In genomic region chr18:42417189-42417588, GRCh38 we compare ENCODE assay signal across 23 cellular contexts.
A peak's percentile ranks its signal among the peaks of the same experiment; 100 is the strongest.
DNase-seq lines count a peak whose midpoint lies in the region; ATAC-seq, FAIRE-seq and TF ChIP-seq lines count a peak whose summit lies in the region.
"Had no signal": no experiment of that assay in that cellular context is flagged by ENCODE, and none has a peak within 500 bp of the region (broad histone marks: within the 10 kb centered on the region; RNA-seq: fewer than 3 reads in every experiment).

No MANE protein-coding gene starts in this region.

- in situ Hi-C loops in HepG2 (cut with HindIII; ENCODE audit: extremely low pct_ligation_motif_present, low pct_unique_long_range_greater_than_20kb) = no loop called here

- no peaks in the 10 kb centered on the region for H3K27me3 ChIP-seq in liver (ENCODE audit: control insufficient read depth in 4 of 4, insufficient read depth in 4 of 4, low read length in 3 of 4)
- no peaks in the 10 kb centered on the region for H3K27me3 ChIP-seq in HepG2 (ENCODE audit: control insufficient read depth in 1 of 2, insufficient read depth in 2 of 2, low read length in 2 of 2)
- H3K27me3 ChIP-seq in neuronal stem cell (ENCODE audit: control insufficient read depth in 3 of 3, insufficient read depth in 3 of 3, low read depth in 1 of 3, low read length in 3 of 3) = no peaks in the 10 kb centered on the region
- no peaks in the 10 kb centered on the region for H3K27me3 ChIP-seq in right atrium auricular region
- H3K27me3 ChIP-seq: BE2C; BLaER1 treated with 17β-estradiol and CSF1 and Interleukin-3, amounts not matched to agents 10 nM and 100 nM had no signal

- H4K8ac ChIP-seq in neuronal stem cell (ENCODE audit: low read depth, low read length) = peak overlapping the region; percentile 4

- no peak overlapping the region for H4K91ac ChIP-seq in neuronal stem cell (ENCODE audit: low read depth, low read length, poor library complexity)

- H3K9me3 ChIP-seq in liver (ENCODE audit: control insufficient read depth in 4 of 4, low read length in 3 of 4) = no peaks in the 10 kb centered on the region
- peaks cover 27% of the 10 kb centered on the region for H3K9me3 ChIP-seq in HepG2 (ENCODE audit: low read length)
- peaks cover 0 to 2% of the 10 kb centered on the region in 2 donors for H3K9me3 ChIP-seq in neuronal stem cell (replicated peaks in 1 of 2; ENCODE audit: control insufficient read depth in 2 of 2, insufficient read depth in 1 of 2, low read depth in 1 of 2, low read length in 2 of 2)
- no peaks in the 10 kb centered on the region for H3K9me3 ChIP-seq in right atrium auricular region
- H3K9me3 ChIP-seq: A549; BE2C; BLaER1 treated with 17β-estradiol and CSF1 and Interleukin-3, amounts not matched to agents 10 nM and 100 nM had no signal

- ATAC-seq in HepG2 = no peak
- ATAC-seq in left lobe of liver = peak; percentile 87
- ATAC-seq in HG03159 (IDR thresholded peaks at IDR 0.05; ENCODE audit: unreplicated experiment) = no peak
- ATAC-seq: A549 had no signal

- no peak overlapping the region for H2BK15ac ChIP-seq in neuronal stem cell (ENCODE audit: low read length)

- no peak overlapping the region for H2BK12ac ChIP-seq in neuronal stem cell (ENCODE audit: low read length)

- POLR2A ChIA-PET in HepG2 (lab: Yijun Ruan, JAX) = no interaction called here

- H2AK5ac ChIP-seq in neuronal stem cell (ENCODE audit: low read depth, low read length) = no peak overlapping the region

- no peak for TF ChIP-seq CTCF in liver (IDR thresholded peaks at IDR 0.05; ENCODE audit: low read depth, low read length, missing input control)
- TF ChIP-seq CTCF in HepG2 (CRISPR knock-in tag; IDR thresholded peaks at IDR 0.05) = no peak
- TF ChIP-seq CTCF in right atrium auricular region (IDR thresholded peaks at IDR 0.05) = no peak

- no peaks in the 10 kb centered on the region for H4K20me1 ChIP-seq in HepG2 (ENCODE audit: insufficient read depth, low read length)
- H4K20me1 ChIP-seq: BLaER1 treated with 17β-estradiol and CSF1 and Interleukin-3, amounts not matched to agents 10 nM and 100 nM had no signal

- CTCF ChIA-PET in HepG2 (lab: Yijun Ruan, JAX; ENCODE audit: low intra/inter-chr PET ratio, low total read pairs) = no interaction called here

- FAIRE-seq in HepG2 (lab: Jason Lieb, UNC) = no peak
- FAIRE-seq: A549, GM12891, H1 had no signal

- DNase-seq in HepG2 (ENCODE audit: low spot score) = no peak
- peak; percentile 56 for DNase-seq in left lobe of liver (ENCODE audit: low spot score)
- no peak for DNase-seq in neuronal stem cell (ENCODE audit: low spot score)
- no peak for DNase-seq in right atrium auricular region (ENCODE audit: low spot score)
- DNase-seq in activated CD8-positive, alpha-beta memory T cell treated with anti-CD3 and anti-CD28 coated beads for 24 hours = no peak
- DNase-seq: 8988T; ACHN; AML-193; BE2C; Calu3; CD4-positive, alpha-beta memory T cell; COR-L47; DMS53; DMS79 treated with DMSO at 0.1 percent for 48 hours; GF-D8; H7; HCEC 1CT had no signal

- TF ChIP-seq POLR2A in HepG2 (IDR thresholded peaks at IDR 0.05; ENCODE audit: insufficient read depth in 1 of 2, low read depth in 2 of 2, low read length in 2 of 2) = no peak

- WGBS in liver = 69% methylated on average over 5 of the region's 5 CpGs
- 66% methylated on average over 3 of the region's 5 CpGs for WGBS in HepG2 (ENCODE audit: low lambda C conversion rate)
- WGBS in neuronal stem cell (ENCODE audit: extremely low coverage in 2 of 2, insufficient read length in 2 of 2, insufficient replicate concordance in 1 of 2), 2 donors = no CpG with 5 or more reads among the region's 5 CpGs

- H3K36me3 ChIP-seq in liver (ENCODE audit: control insufficient read depth in 4 of 4, insufficient read depth in 3 of 4, low read depth in 1 of 4, low read length in 3 of 4) = no peaks in the 10 kb centered on the region
- no peaks in the 10 kb centered on the region for H3K36me3 ChIP-seq in HepG2 (replicated peaks in 1 of 2; ENCODE audit: control insufficient read depth in 1 of 2, insufficient read depth in 2 of 2, low read length in 2 of 2)
- no peaks in the 10 kb centered on the region for H3K36me3 ChIP-seq in neuronal stem cell (replicated peaks in 1 of 2; ENCODE audit: control insufficient read depth in 2 of 2, insufficient read depth in 2 of 2, low read length in 2 of 2)
- no peaks in the 10 kb centered on the region for H3K36me3 ChIP-seq in right atrium auricular region
- H3K36me3 ChIP-seq: BE2C; BLaER1 treated with 17β-estradiol and CSF1 and Interleukin-3, amounts not matched to agents 10 nM and 100 nM had no signal

- H3K4me1 ChIP-seq in liver (ENCODE audit: control insufficient read depth in 4 of 4, insufficient read depth in 4 of 4, low read length in 3 of 4) (no peaks in the 10 kb centered on the region), HepG2 (ENCODE audit: insufficient read depth, low read length) (no peaks in the 10 kb centered on the region), neuronal stem cell (ENCODE audit: control insufficient read depth in 2 of 2, insufficient read depth in 1 of 2, low read depth in 1 of 2, low read length in 2 of 2) (no peaks in the 10 kb centered on the region), right atrium auricular region (no peaks in the 10 kb centered on the region)
- H3K4me1 ChIP-seq: A549; BE2C; BLaER1 treated with 17β-estradiol and CSF1 and Interleukin-3, amounts not matched to agents 10 nM and 100 nM had no signal

- no peak overlapping the region for H3K18ac ChIP-seq in neuronal stem cell (ENCODE audit: low read length)

- H3K14ac ChIP-seq in neuronal stem cell (ENCODE audit: low read length) = no peak overlapping the region

- no peak overlapping the region for H2BK120ac ChIP-seq in neuronal stem cell (ENCODE audit: low read depth, low read length)

- no TSS peak for BruUV-seq in HepG2 (replicated peaks; lab: Mats Ljungman, UMichigan)

- TF ChIP-seq RAD21 in liver (IDR thresholded peaks at IDR 0.05) (no peak), HepG2 (CRISPR knock-in tag; IDR thresholded peaks at IDR 0.05) (no peak)

- no peak overlapping the region for H3K4me3 ChIP-seq in liver (ENCODE audit: low read depth in 1 of 3, low read length in 3 of 3)
- no peak overlapping the region for H3K4me3 ChIP-seq in HepG2 (replicated peaks in 1 of 3; ENCODE audit: insufficient read depth in 1 of 3, low read depth in 2 of 3, low read length in 3 of 3)
- no peak overlapping the region for H3K4me3 ChIP-seq in neuronal stem cell (ENCODE audit: low read length in 2 of 2)
- H3K4me3 ChIP-seq in right atrium auricular region = no peak overlapping the region
- H3K4me3 ChIP-seq: A549; BLaER1 treated with 17β-estradiol and CSF1 and Interleukin-3, amounts not matched to agents 10 nM and 100 nM had no signal

- H3K4me2 ChIP-seq in HepG2 (ENCODE audit: low read depth, low read length) (no peak overlapping the region), neuronal stem cell (ENCODE audit: insufficient read depth, low read length, poor library complexity, severe bottlenecking) (no peak overlapping the region)
- H3K4me2 ChIP-seq: A549; BLaER1 treated with 17β-estradiol and CSF1 and Interleukin-3, amounts not matched to agents 10 nM and 100 nM had no signal

- no peaks in the 10 kb centered on the region for H3K79me2 ChIP-seq in HepG2 (ENCODE audit: insufficient read depth, low read length)

- no peaks in the 10 kb centered on the region for H3K79me1 ChIP-seq in neuronal stem cell (ENCODE audit: low read depth, low read length)

- H3K4ac ChIP-seq in neuronal stem cell (ENCODE audit: low read length) = no peak overlapping the region

- H3K27ac ChIP-seq in liver (ENCODE audit: low read depth in 1 of 2, low read length in 2 of 2) = no peak overlapping the region
- H3K27ac ChIP-seq in HepG2 (ENCODE audit: extremely low read length, insufficient read depth, low read length) = no peak overlapping the region
- no peak overlapping the region for H3K27ac ChIP-seq in neuronal stem cell (replicated peaks; ENCODE audit: low read length)
- H3K27ac ChIP-seq in right atrium auricular region = no peak overlapping the region
- H3K27ac ChIP-seq: A549; BLaER1 treated with 17β-estradiol and CSF1 and Interleukin-3, amounts not matched to agents 10 nM and 100 nM had no signal

- H3K9ac ChIP-seq in liver (ENCODE audit: low read depth in 1 of 2, low read length in 2 of 2) (no peak overlapping the region), HepG2 (ENCODE audit: insufficient read depth, low read depth, low read length) (no peak overlapping the region), neuronal stem cell (ENCODE audit: low read depth, low read length, poor library complexity) (no peak overlapping the region)
- H3K9ac ChIP-seq: BLaER1 treated with 17β-estradiol and CSF1 and Interleukin-3, amounts not matched to agents 10 nM and 100 nM had no signal

- no peak for TF ChIP-seq EP300 in HepG2 (IDR thresholded peaks at IDR 0.05; ENCODE audit: low read depth in 2 of 2, low read length in 2 of 2)
- no peak for TF ChIP-seq EP300 in HepG2 (CRISPR knock-in tag; IDR thresholded peaks at IDR 0.05; ENCODE audit: borderline replicate concordance)

- intact Hi-C loops in HepG2 (cut with micrococcal nuclease; ENCODE audit: unreplicated experiment) = no loop called here

- peak overlapping the region; percentile 20 for H3K23ac ChIP-seq in neuronal stem cell (ENCODE audit: low read depth, low read length, poor library complexity)

- H2BK5ac ChIP-seq in neuronal stem cell (ENCODE audit: low read length) = no peak overlapping the region

- H2AFZ ChIP-seq in HepG2 (ENCODE audit: low read length) (no peak overlapping the region), neuronal stem cell (ENCODE audit: low read length) (no peak overlapping the region)

TF ChIP-seq in liver, 16 proteins besides CTCF, POLR2A, EP300 and RAD21:
- TF ChIP-seq HNF4G (IDR thresholded peaks at IDR 0.05) (no peak), HNF4A (conservative IDR thresholded peaks at IDR 0.05) (peak; percentile 65 to 78)
TF ChIP-seq in liver: peak in this region for 1.

TF ChIP-seq in HepG2, 621 proteins besides CTCF, POLR2A, EP300 and RAD21:
- TF ChIP-seq RNF2 (conservative IDR thresholded peaks at IDR 0.05; ENCODE audit: low read depth) = no peak
- no peak for TF ChIP-seq KLF6 (CRISPR knock-in tag; IDR thresholded peaks at IDR 0.05)
- no peak for TF ChIP-seq ZSCAN12 (CRISPR knock-in tag; IDR thresholded peaks at IDR 0.05)
- no peak for TF ChIP-seq SATB2 (CRISPR knock-in tag; IDR thresholded peaks at IDR 0.05)
- TF ChIP-seq AKAP8 (CRISPR knock-in tag; IDR thresholded peaks at IDR 0.05) = no peak
TF ChIP-seq in HepG2: peak in this region for 0.
